28 cellular contexts compared by ENCODE assay signal in genomic region chr3:42499478-42499871, GRCh38. TPM values are rescaled to one million over a fixed set of nuclear protein-coding genes. Genes with fewer than 3 reads are reported as not detected.
DNase-seq lines count a peak whose midpoint lies in the region; ATAC-seq and TF ChIP-seq lines count a peak whose summit lies in the region.
"Had no signal": no experiment of that assay in that cellular context is flagged by ENCODE, and none has a peak within 500 bp of the region (broad histone marks: within the 10 kb centered on the region; RNA-seq: fewer than 3 reads in every experiment).

No MANE protein-coding gene starts in this region.

- DNase-seq in activated effector memory CD4-positive, alpha-beta T cell treated with anti-CD3 and anti-CD28 coated beads, Interleukin-2, amount 50 U/mL, for 16 hours: peak; percentile 49
- DNase-seq in activated effector memory CD4-positive, alpha-beta T cell treated with Interleukin-2 at 50 U/mL for 16 hours: no peak
- peak; percentile 87 for DNase-seq in mesenteric fat pad (ENCODE audit: low spot score)
- DNase-seq in type B pancreatic cell (ENCODE audit: extremely low spot score, unreplicated experiment): peak; percentile 57
- no peak for DNase-seq in NCI-H2171 (lab: John Stamatoyannopoulos, UW)
- DNase-seq in NCI-H1105 (lab: John Stamatoyannopoulos, UW): no peak
- DNase-seq: activated gamma-delta T cell, DMS79 treated with DMSO at 0.1 percent for 48 hours, esophagus squamous epithelium, immature natural killer cell, left ventricle myocardium inferior, NCI-H1092, NCI-H1930, NCI-H226, ovary, trophoblast cell had no signal

- H3K27ac Mint-ChIP-seq in activated T-helper 17 cell treated with anti-CD3 and anti-CD28 coated beads, Interleukin-2, amount 50 U/mL, for 72 hours: peak overlapping the region; percentile 37
- no peak overlapping the region for H3K27ac Mint-ChIP-seq in type B pancreatic cell
- H3K27ac Mint-ChIP-seq: brain; immature natural killer cell; mesothelial cell of epicardium; naive thymus-derived CD4-positive, alpha-beta T cell; stimulated activated naive CD8-positive, alpha-beta T cell treated with anti-CD3 and anti-CD28 coated beads, Interleukin-15, Interleukin-2, amounts not matched to agents 100 ng/mL and 50 ng/mL, for 24 hours; T-cell had no signal

- H3K36me3 Mint-ChIP-seq in activated T-helper 17 cell treated with anti-CD3 and anti-CD28 coated beads, Interleukin-2, amount 50 U/mL, for 72 hours (ENCODE audit: low read depth): no peaks in the 10 kb centered on the region
- no peaks in the 10 kb centered on the region for H3K36me3 Mint-ChIP-seq in type B pancreatic cell
- H3K36me3 Mint-ChIP-seq: brain; immature natural killer cell; mesothelial cell of epicardium; naive thymus-derived CD4-positive, alpha-beta T cell; T-cell had no signal

- H3K4me1 Mint-ChIP-seq in activated T-helper 17 cell treated with anti-CD3 and anti-CD28 coated beads, Interleukin-2, amount 50 U/mL, for 72 hours: peaks cover 25% of the 10 kb centered on the region
- peaks cover 12% of the 10 kb centered on the region for H3K4me1 Mint-ChIP-seq in type B pancreatic cell (ENCODE audit: unreplicated experiment)

- H3K9me3 Mint-ChIP-seq in activated T-helper 17 cell treated with anti-CD3 and anti-CD28 coated beads, Interleukin-2, amount 50 U/mL, for 72 hours: no peaks in the 10 kb centered on the region
- H3K9me3 Mint-ChIP-seq in type B pancreatic cell: no peaks in the 10 kb centered on the region
- H3K9me3 Mint-ChIP-seq: mesothelial cell of epicardium; naive thymus-derived CD4-positive, alpha-beta T cell; stimulated activated naive CD8-positive, alpha-beta T cell treated with anti-CD3 and anti-CD28 coated beads, Interleukin-15, Interleukin-2, amounts not matched to agents 100 ng/mL and 50 ng/mL, for 24 hours; T-cell had no signal

- H3K27me3 Mint-ChIP-seq in activated T-helper 17 cell treated with anti-CD3 and anti-CD28 coated beads, Interleukin-2, amount 50 U/mL, for 72 hours: peaks cover 24% of the 10 kb centered on the region
- H3K27me3 Mint-ChIP-seq in type B pancreatic cell: peaks cover 78% of the 10 kb centered on the region

- no peak for TF ChIP-seq CTCF in type B pancreatic cell (conservative IDR thresholded peaks at IDR 0.05)

- H3K4me3 Mint-ChIP-seq in activated T-helper 17 cell treated with anti-CD3 and anti-CD28 coated beads, Interleukin-2, amount 50 U/mL, for 72 hours: peak overlapping the region; percentile 41
- H3K4me3 Mint-ChIP-seq in type B pancreatic cell: no peak overlapping the region
- H3K4me3 Mint-ChIP-seq: immature natural killer cell; mesothelial cell of epicardium; stimulated activated naive CD8-positive, alpha-beta T cell treated with anti-CD3 and anti-CD28 coated beads, Interleukin-15, Interleukin-2, amounts not matched to agents 100 ng/mL and 50 ng/mL, for 24 hours; T-cell had no signal

- no peak for ATAC-seq in activated T-helper 17 cell treated with anti-CD3 and anti-CD28 coated beads, Interleukin-2, amount 50 U/mL, for 72 hours (replicated peaks)
- no peak for ATAC-seq in HG02610 (IDR thresholded peaks at IDR 0.05; ENCODE audit: unreplicated experiment)
- ATAC-seq: HCT116; HepG2; naive thymus-derived CD4-positive, alpha-beta T cell; right lobe of liver; T-cell had no signal

RNA-seq across cellular contexts. Expression of gene VIPR1, which starts 3.0 kb away (rescaled TPM):
- 10 to 100 TPM in 1 of 2 donors, 1 to 10 TPM in 1; 1.9 to 12.1 TPM for total RNA-seq in activated T-helper 17 cell treated with anti-CD3 and anti-CD28 coated beads, Interleukin-2, amount 50 U/mL, for 72 hours
- total RNA-seq in mesenteric fat pad (2.4 TPM), type B pancreatic cell (ENCODE audit: low replicate concordance) (4.7 and 5.6 TPM in 2 replicates)
- total RNA-seq: LHCN-M2, SJSA1 had no signal

Comparison
In these comparisons a context has a peak if more than half of its experiments do, and no peak if none do; other contexts are left out.
1. DNase-seq: peak in activated effector memory CD4-positive, alpha-beta T cell treated with anti-CD3 and anti-CD28 coated beads, Interleukin-2, amount 50 U/mL, for 16 hours (single experiment), mesenteric fat pad (single experiment) and type B pancreatic cell (single experiment); none in activated effector memory CD4-positive, alpha-beta T cell treated with Interleukin-2 at 50 U/mL for 16 hours (single experiment), NCI-H2171 (single experiment) and NCI-H1105 (single experiment).